Comparison of ENCODE assay signal across 28 cellular contexts in the genomic region with DNA sequence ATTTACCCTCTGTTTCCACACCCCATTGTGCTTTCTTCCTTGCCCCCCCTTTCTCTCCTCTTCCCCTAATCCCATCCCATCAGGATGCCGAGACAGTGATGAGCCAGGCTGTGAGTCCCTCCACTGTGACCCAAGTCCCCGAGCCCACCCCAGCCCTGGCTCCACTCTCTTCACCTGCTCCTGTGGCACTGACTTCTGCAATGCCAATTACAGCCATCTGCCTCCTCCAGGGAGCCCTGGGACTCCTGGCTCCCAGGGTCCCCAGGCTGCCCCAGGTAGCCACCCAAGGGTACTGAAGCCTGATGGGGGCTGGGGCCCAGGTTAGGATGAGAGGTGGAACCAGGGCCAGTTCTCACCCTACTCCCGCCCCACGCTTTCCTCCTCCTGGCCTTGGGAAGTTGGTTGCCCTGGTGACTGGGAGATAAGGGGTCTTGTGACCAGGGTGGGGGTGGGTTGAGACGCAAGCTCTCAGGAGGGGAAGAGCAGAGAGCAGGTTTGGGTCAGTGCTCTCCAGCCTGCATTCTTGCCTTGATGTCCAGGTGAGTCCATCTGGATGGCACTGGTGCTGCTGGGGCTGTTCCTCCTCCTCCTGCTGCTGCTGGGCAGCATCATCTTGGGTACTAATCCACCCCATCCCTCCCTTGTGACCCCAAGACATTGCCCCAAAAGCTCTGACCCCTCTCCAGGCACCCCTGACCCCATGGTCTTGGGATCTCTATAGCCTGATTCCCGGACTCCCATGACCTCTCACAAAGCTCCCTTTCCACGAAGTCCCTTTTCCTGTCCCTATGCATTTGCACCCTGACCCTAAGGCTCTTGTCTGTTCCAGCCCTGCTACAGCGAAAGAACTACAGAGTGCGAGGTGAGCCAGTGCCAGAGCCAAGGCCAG. TPM values are rescaled to one million over a fixed set of nuclear protein-coding genes. Genes with fewer than 3 reads are reported as not detected.
DNase-seq lines count a peak whose midpoint lies in the region; ATAC-seq and TF ChIP-seq lines count a peak whose summit lies in the region.
"Had no signal": no experiment of that assay in that cellular context is flagged by ENCODE, and none has a peak within 500 bp of the region (broad histone marks: within the 10 kb centered on the region; RNA-seq: fewer than 3 reads in every experiment).

No MANE protein-coding gene starts in this region.

- POLR2A ChIA-PET in OCI-LY7 (lab: Charles Lee): interaction anchor here (0.7 kb wide), 1 partner anchor 15 kb away, joined by 3 read pairs; no protein-coding TSS in a partner anchor

- intact Hi-C loops in left ventricle myocardium inferior (cut with micrococcal nuclease): no loop called here
- intact Hi-C loops in body of pancreas (cut with DNase I): no loop called here
- intact Hi-C loops in OCI-LY7 (cut with micrococcal nuclease; ENCODE audit: unreplicated experiment): loop anchor here (5.0 kb wide), 1 partner anchor 82 kb away; the partner anchor contains the start of gene NPFF
- intact Hi-C loops in tibial artery (cut with DNase I; ENCODE audit: low total_unique reads): no loop called here
- intact Hi-C loops in CD14-positive monocyte (cut with micrococcal nuclease): loop anchor here (5.0 kb wide), 1 partner anchor 43 kb away; the partner anchor contains the start of gene SP1 (in 2 of the 2)

- peaks cover 44% of the 10 kb centered on the region for H3K4me1 Mint-ChIP-seq in mesothelial cell of epicardium
- H3K4me1 Mint-ChIP-seq in CD14-positive monocyte: peaks cover 6% of the 10 kb centered on the region

- H3K4me3 ChIP-seq in cardiac muscle cell (peak overlapping the region; percentile 20), left ventricle myocardium inferior (no peak overlapping the region), body of pancreas (no peak overlapping the region), OCI-LY7 (ENCODE audit: low read depth, low read length, poor library complexity, severe bottlenecking) (no peak overlapping the region), tibial artery (no peak overlapping the region)
- H3K4me3 ChIP-seq: A549, breast epithelium, coronary artery, prostate gland, thoracic aorta had no signal

- no peaks in the 10 kb centered on the region for H4K20me1 ChIP-seq in OCI-LY7 (ENCODE audit: insufficient read depth, low read length)

- H3K4me1 ChIP-seq in cardiac muscle cell (ENCODE audit: low read depth) (peaks cover 48% of the 10 kb centered on the region), left ventricle myocardium inferior (peaks cover 11% of the 10 kb centered on the region), body of pancreas (peaks cover 40% of the 10 kb centered on the region), OCI-LY7 (ENCODE audit: insufficient read depth, low read length, poor library complexity, severe bottlenecking) (peaks cover 4% of the 10 kb centered on the region), tibial artery (peaks cover 0 to 7% (median 5%) of the 10 kb centered on the region in 4 donors)
- H3K4me1 ChIP-seq: prostate gland had no signal

- H3K36me3 Mint-ChIP-seq in mesothelial cell of epicardium (no peaks in the 10 kb centered on the region), CD14-positive monocyte (no peaks in the 10 kb centered on the region)

- H3K9me2 ChIP-seq in OCI-LY7 (ENCODE audit: insufficient read depth, low read length): no peaks in the 10 kb centered on the region

- no peak overlapping the region for H2AFZ ChIP-seq in OCI-LY7 (ENCODE audit: low read length)

- H3K27ac Mint-ChIP-seq in mesothelial cell of epicardium (peak overlapping the region; percentile 77), CD14-positive monocyte (peak overlapping the region in 1 of 7 donors; percentile 27)
- H3K27ac Mint-ChIP-seq: activated CD4-positive, alpha-beta memory T cell treated with anti-CD3 and anti-CD28 coated beads, Interleukin-2, amount 10 ng/mL, durations not matched to agents 7 days and 5 days; activated naive CD8-positive, alpha-beta T cell treated with anti-CD3 and anti-CD28 coated beads, Interleukin-2, amount 50 U/mL, for 24 hours; T-helper 2 cell treated with Interferon-gamma antibody and Interleukin-4, amounts not matched to agents 5 μg/mL and 100 μg/mL, for 36 hours had no signal

- no peaks in the 10 kb centered on the region for H3K79me2 ChIP-seq in OCI-LY7 (ENCODE audit: insufficient read depth, low read depth, low read length)

- H3K4me3 Mint-ChIP-seq in mesothelial cell of epicardium: peak overlapping the region; percentile 58
- no peak overlapping the region for H3K4me3 Mint-ChIP-seq in CD14-positive monocyte
- H3K4me3 Mint-ChIP-seq: activated CD4-positive, alpha-beta memory T cell treated with anti-CD3 and anti-CD28 coated beads, Interleukin-2, amount 10 ng/mL, durations not matched to agents 7 days and 5 days; activated naive CD8-positive, alpha-beta T cell treated with anti-CD3 and anti-CD28 coated beads, Interleukin-2, amount 50 U/mL, for 24 hours; H9; T-helper 2 cell treated with Interferon-gamma antibody and Interleukin-4, amounts not matched to agents 5 μg/mL and 100 μg/mL, for 36 hours had no signal

- TF ChIP-seq CTCF in cardiac muscle cell (IDR thresholded peaks at IDR 0.05; ENCODE audit: low read depth, low read length): no peak
- no peak for TF ChIP-seq CTCF in left ventricle myocardium inferior (IDR thresholded peaks at IDR 0.05; ENCODE audit: borderline replicate concordance)
- TF ChIP-seq CTCF in body of pancreas (IDR thresholded peaks at IDR 0.05): no peak
- no peak for TF ChIP-seq CTCF in mesothelial cell of epicardium (IDR thresholded peaks at IDR 0.05; ENCODE audit: unreplicated experiment)
- no peak for TF ChIP-seq CTCF in OCI-LY7 (conservative IDR thresholded peaks at IDR 0.05; ENCODE audit: low read length)
- TF ChIP-seq CTCF in tibial artery (IDR thresholded peaks at IDR 0.05): no peak
- no peak for TF ChIP-seq CTCF in CD14-positive monocyte (IDR thresholded peaks at IDR 0.05)

- WGBS in body of pancreas, 2 donors: 34 to 43% methylated on average over 6 to 9 of the region's 9 CpGs

- DNase-seq in cardiac muscle cell (ENCODE audit: low read depth in 1 of 2, low spot score in 1 of 2): peak; percentile 55 to 91
- DNase-seq in left ventricle myocardium inferior: no peak
- peak; percentile 59 to 79 (median 76) for DNase-seq in body of pancreas
- no peak for DNase-seq in mesothelial cell of epicardium (ENCODE audit: low spot score in 2 of 2, unreplicated experiment in 2 of 2)
- no peak for DNase-seq in OCI-LY7 (ENCODE audit: low spot score)
- DNase-seq in tibial artery: no peak
- no peak for DNase-seq in CD14-positive monocyte (ENCODE audit: low spot score)
- DNase-seq: activated CD4-positive, alpha-beta memory T cell treated with anti-CD3 and anti-CD28 coated beads, Interleukin-2, amount 10 ng/mL, durations not matched to agents 7 days and 5 days; activated CD4-positive, CD25-positive, alpha-beta regulatory T cell; activated gamma-delta T cell; activated naive CD8-positive, alpha-beta T cell treated with anti-CD3 and anti-CD28 coated beads, Interleukin-2, amount 50 U/mL, for 24 hours; activated T-cell treated with anti-CD3 and anti-CD28 coated beads for 4 hours; glutamatergic neuron; H9; left colon; NCI-H1436 treated with DMSO at 0.1 percent for 48 hours; NCI-H524 had no signal

- H3K27me3 Mint-ChIP-seq in mesothelial cell of epicardium (ENCODE audit: low read depth) (no peaks in the 10 kb centered on the region), CD14-positive monocyte (ENCODE audit: low read depth in 3 of 3) (peaks cover 3 to 6% (median 4%) of the 10 kb centered on the region in 3 donors)
- H3K27me3 Mint-ChIP-seq: activated CD4-positive, alpha-beta memory T cell treated with anti-CD3 and anti-CD28 coated beads, Interleukin-2, amount 10 ng/mL, durations not matched to agents 7 days and 5 days; activated naive CD8-positive, alpha-beta T cell treated with anti-CD3 and anti-CD28 coated beads, Interleukin-2, amount 50 U/mL, for 24 hours had no signal

- CTCF ChIA-PET in OCI-LY7 (lab: Charles Lee; ENCODE audit: unreplicated experiment): interaction anchor here (1.2 kb wide), 1 partner anchor 73 kb away, joined by 3 read pairs; no protein-coding TSS in a partner anchor

- H3K9me3 Mint-ChIP-seq in mesothelial cell of epicardium: no peaks in the 10 kb centered on the region
- H3K9me3 Mint-ChIP-seq in CD14-positive monocyte: no peaks in the 10 kb centered on the region
- H3K9me3 Mint-ChIP-seq: activated CD4-positive, alpha-beta memory T cell treated with anti-CD3 and anti-CD28 coated beads, Interleukin-2, amount 10 ng/mL, durations not matched to agents 7 days and 5 days; activated naive CD8-positive, alpha-beta T cell treated with anti-CD3 and anti-CD28 coated beads, Interleukin-2, amount 50 U/mL, for 24 hours; H9; nephron; T-helper 2 cell treated with Interferon-gamma antibody and Interleukin-4, amounts not matched to agents 5 μg/mL and 100 μg/mL, for 36 hours had no signal

- H3K27ac ChIP-seq in cardiac muscle cell: peak overlapping the region; percentile 96
- no peak overlapping the region for H3K27ac ChIP-seq in left ventricle myocardium inferior (replicated peaks)
- peak overlapping the region; percentile 22 to 70 (median 41) for H3K27ac ChIP-seq in body of pancreas
- H3K27ac ChIP-seq in OCI-LY7 (ENCODE audit: low read depth, low read length, poor library complexity, severe bottlenecking): no peak overlapping the region
- no peak overlapping the region for H3K27ac ChIP-seq in tibial artery
- H3K27ac ChIP-seq: breast epithelium, coronary artery, prostate gland, thoracic aorta had no signal

- H3K9me3 ChIP-seq in cardiac muscle cell (ENCODE audit: low read depth) (no peaks in the 10 kb centered on the region), left ventricle myocardium inferior (replicated peaks) (no peaks in the 10 kb centered on the region), body of pancreas (no peaks in the 10 kb centered on the region), OCI-LY7 (ENCODE audit: low read length) (no peaks in the 10 kb centered on the region), tibial artery (no peaks in the 10 kb centered on the region)
- H3K9me3 ChIP-seq: A549, breast epithelium, prostate gland, thoracic aorta had no signal

- no peak for TF ChIP-seq POLR2A in body of pancreas (IDR thresholded peaks at IDR 0.05)

- ATAC-seq in body of pancreas: peak; percentile 63
- no peak for ATAC-seq in HG02970 (IDR thresholded peaks at IDR 0.05; ENCODE audit: low FRiP score, unreplicated experiment)
- ATAC-seq: A549; activated naive CD8-positive, alpha-beta T cell treated with anti-CD3 and anti-CD28 coated beads, Interleukin-2, amount 50 U/mL, for 24 hours; left colon had no signal

- no peaks in the 10 kb centered on the region for H3K27me3 ChIP-seq in cardiac muscle cell
- H3K27me3 ChIP-seq in left ventricle myocardium inferior (ENCODE audit: low read depth): no peaks in the 10 kb centered on the region
- no peaks in the 10 kb centered on the region for H3K27me3 ChIP-seq in body of pancreas
- no peaks in the 10 kb centered on the region for H3K27me3 ChIP-seq in tibial artery
- H3K27me3 ChIP-seq: breast epithelium had no signal

- BruUV-seq in OCI-LY7 (replicated peaks; lab: Mats Ljungman, UMichigan): no TSS peak

- no peak overlapping the region for H3K4me2 ChIP-seq in OCI-LY7 (ENCODE audit: low read length)
- H3K4me2 ChIP-seq: A549 had no signal

- H3K36me3 ChIP-seq in cardiac muscle cell (no peaks in the 10 kb centered on the region), left ventricle myocardium inferior (no peaks in the 10 kb centered on the region), body of pancreas (replicated peaks in 1 of 2; ENCODE audit: insufficient read depth in 1 of 2, low read depth in 2 of 2) (no peaks in the 10 kb centered on the region), OCI-LY7 (ENCODE audit: insufficient read depth, low read length) (no peaks in the 10 kb centered on the region), tibial artery (no peaks in the 10 kb centered on the region)
- H3K36me3 ChIP-seq: breast epithelium, prostate gland, thoracic aorta had no signal

RNA-seq across cellular contexts. Expression of gene AMHR2, which starts 1.2 kb away (rescaled TPM):
- total RNA-seq in cardiac muscle cell (39.8 and 60.0 TPM in 2 replicates), left ventricle myocardium inferior (0.36 TPM), body of pancreas (10 to 100 TPM in 1 of 2 donors, 1 to 10 TPM in 1; 2.3 to 10.6 TPM), mesothelial cell of epicardium (11.1 to 13.8 TPM (median 12.3 TPM) in 3 replicates), OCI-LY7 (2022) (not detected in 2 replicates)
- polyA plus RNA-seq in cardiac muscle cell (53.4 and 57.3 TPM in 2 replicates), CD14-positive monocyte (not detected)
- total RNA-seq in OCI-LY7 (2014; rRNA removed; shearing (Covaris generic)): not detected in 2 replicates
- total RNA-seq: activated CD4-positive, alpha-beta memory T cell treated with anti-CD3 and anti-CD28 coated beads, Interleukin-2, amount 10 ng/mL, durations not matched to agents 7 days and 5 days; fibroblast of lung; H9; left colon; RPMI7951 had no signal
- polyA plus RNA-seq: BJ, fibroblast of lung had no signal

RNA-seq across cellular contexts. Expression of gene PRR13, which starts 16.7 kb away (rescaled TPM):
- total RNA-seq in cardiac muscle cell: 42.9 and 48.3 TPM in 2 replicates
- polyA plus RNA-seq in cardiac muscle cell: 169 and 190 TPM in 2 replicates
- 53.1 TPM for total RNA-seq in left ventricle myocardium inferior
- total RNA-seq in body of pancreas: 10 to 100 TPM; 18.5 to 43.8 TPM
- total RNA-seq in mesothelial cell of epicardium: 74.1 to 87.4 TPM (median 76.2 TPM) in 3 replicates
- total RNA-seq in OCI-LY7 (2014; rRNA removed; shearing (Covaris generic)): 54.1 and 83.9 TPM in 2 replicates
- total RNA-seq in OCI-LY7 (2022): 219 and 230 TPM in 2 replicates
- 100 to 1,000 TPM; 591 to 670 TPM for polyA plus RNA-seq in CD14-positive monocyte

RNA-seq across cellular contexts. Expression of gene PCBP2, which starts 27.0 kb away (rescaled TPM):
- total RNA-seq in cardiac muscle cell (213 and 326 TPM in 2 replicates), left ventricle myocardium inferior (530 TPM), body of pancreas (100 to 1,000 TPM; 226 to 308 TPM), mesothelial cell of epicardium (1,058 to 1,073 TPM (median 1,066 TPM) in 3 replicates), OCI-LY7 (2022) (1,015 and 1,037 TPM in 2 replicates)
- polyA plus RNA-seq in cardiac muscle cell (114 and 146 TPM in 2 replicates), CD14-positive monocyte (10 to 100 TPM; 79.6 to 81.9 TPM)
- total RNA-seq in OCI-LY7 (2014; rRNA removed; shearing (Covaris generic)): 183 and 209 TPM in 2 replicates

RNA-seq across cellular contexts. Expression of gene SP1, which starts 44.9 kb away (rescaled TPM):
- total RNA-seq in cardiac muscle cell (43.7 and 53.0 TPM in 2 replicates), left ventricle myocardium inferior (27.4 TPM), body of pancreas (10 to 100 TPM; 16.8 to 24.6 TPM), mesothelial cell of epicardium (112 to 120 TPM (median 116 TPM) in 3 replicates), OCI-LY7 (2022) (83.9 and 93.9 TPM in 2 replicates)
- polyA plus RNA-seq in cardiac muscle cell (11.4 and 12.9 TPM in 2 replicates), CD14-positive monocyte (10 to 100 TPM; 15.1 to 22.7 TPM)
- 47.3 and 58.9 TPM in 2 replicates for total RNA-seq in OCI-LY7 (2014; rRNA removed; shearing (Covaris generic))

Comparison
In these comparisons a context has a peak if more than half of its experiments do, and no peak if none do; other contexts are left out.
1. DNase-seq: peak in cardiac muscle cell (2 of 2) and body of pancreas (4 of 4); none in left ventricle myocardium inferior (single experiment), mesothelial cell of epicardium (0 of 2), OCI-LY7 (single experiment), tibial artery (0 of 2) and CD14-positive monocyte (single experiment).
2. H3K27ac ChIP-seq: peak in cardiac muscle cell (single experiment) and body of pancreas (4 of 4); none in left ventricle myocardium inferior (single experiment), OCI-LY7 (single experiment) and tibial artery (0 of 2).
3. intact Hi-C loops: an anchor here in OCI-LY7 (5.0 kb wide) and CD14-positive monocyte (5.0 kb wide); none called in left ventricle myocardium inferior, body of pancreas and tibial artery.